7 cellular contexts compared by ENCODE assay signal in genomic region chr11:67630943-67631331, GRCh38. TPM values are rescaled to one million over a fixed set of nuclear protein-coding genes. Genes with fewer than 3 reads are reported as not detected.
DNase-seq lines count a peak whose midpoint lies in the region; ATAC-seq and TF ChIP-seq lines count a peak whose summit lies in the region.
"Had no signal": no experiment of that assay in that cellular context is flagged by ENCODE, and none has a peak within 500 bp of the region (broad histone marks: within the 10 kb centered on the region; RNA-seq: fewer than 3 reads in every experiment).

No MANE protein-coding gene starts in this region.

- peak overlapping the region; percentile 88 for H3K27ac Mint-ChIP-seq in T-helper 2 cell treated with Interferon-gamma antibody and Interleukin-4, amounts not matched to agents 5 μg/mL and 100 μg/mL, for 36 hours

- intact Hi-C loops in testis (cut with DNase I; ENCODE audit: low total_unique reads), result no loop called here

- no peak for TF ChIP-seq CTCF in foreskin fibroblast (IDR thresholded peaks at IDR 0.05; ENCODE audit: low read depth, low read length)
- TF ChIP-seq CTCF in testis (IDR thresholded peaks at IDR 0.05), result no peak

- H3K4me3 ChIP-seq in foreskin fibroblast (ENCODE audit: low read depth in 1 of 2, low read length in 2 of 2) (peak overlapping the region; percentile 52 to 76), testis (peak overlapping the region; percentile 70 to 72)

- H3K4me3 Mint-ChIP-seq in T-helper 2 cell treated with Interferon-gamma antibody and Interleukin-4, amounts not matched to agents 5 μg/mL and 100 μg/mL, for 36 hours, result peak overlapping the region; percentile 94

- no peak for TF ChIP-seq POLR2A in testis (IDR thresholded peaks at IDR 0.05)

- H3K4me1 Mint-ChIP-seq in T-helper 2 cell treated with Interferon-gamma antibody and Interleukin-4, amounts not matched to agents 5 μg/mL and 100 μg/mL, for 36 hours (ENCODE audit: low read depth), result peaks cover 8% of the 10 kb centered on the region

- 37 to 43% methylated on average over 14 to 16 of the region's 16 CpGs for WGBS in testis, 2 donors

- peak overlapping the region; percentile 91 to 94 for H3K27ac ChIP-seq in testis

- H3K9me3 ChIP-seq in testis, result no peaks in the 10 kb centered on the region

- H3K9me3 Mint-ChIP-seq in T-helper 2 cell treated with Interferon-gamma antibody and Interleukin-4, amounts not matched to agents 5 μg/mL and 100 μg/mL, for 36 hours, result no peaks in the 10 kb centered on the region

- no peaks in the 10 kb centered on the region for H3K36me3 Mint-ChIP-seq in T-helper 2 cell treated with Interferon-gamma antibody and Interleukin-4, amounts not matched to agents 5 μg/mL and 100 μg/mL, for 36 hours (ENCODE audit: low read depth)

- no peaks in the 10 kb centered on the region for H3K27me3 ChIP-seq in testis

- DNase-seq in T-helper 2 cell treated with Interferon-gamma antibody and Interleukin-4, amounts not matched to agents 5 μg/mL and 100 μg/mL, for 36 hours (ENCODE audit: low spot score), result no peak
- DNase-seq in T-helper 2 cell (no peak), foreskin fibroblast (no peak), testis (no peak), NCI-H146 (lab: John Stamatoyannopoulos, UW) (no peak)

- no peaks in the 10 kb centered on the region for H3K27me3 Mint-ChIP-seq in T-helper 2 cell treated with Interferon-gamma antibody and Interleukin-4, amounts not matched to agents 5 μg/mL and 100 μg/mL, for 36 hours (ENCODE audit: low read depth)

- no peak for ATAC-seq in HG02938 (IDR thresholded peaks at IDR 0.05; ENCODE audit: unreplicated experiment)

- H3K36me3 ChIP-seq in testis (ENCODE audit: low read depth, missing control alignments), result no peaks in the 10 kb centered on the region

- peaks cover 5% of the 10 kb centered on the region for H3K4me1 ChIP-seq in testis

RNA-seq across cellular contexts. Expression of gene NUDT8, which starts 1.2 kb away (rescaled TPM):
- total RNA-seq in testis, result 1 to 10 TPM; 6.2 to 7.0 TPM
- polyA plus RNA-seq in testis (ENCODE audit: insufficient read depth, low read depth, low replicate concordance), result 4.0 TPM

RNA-seq across cellular contexts. Expression of gene TBX10, which starts 8.6 kb away (rescaled TPM):
- under 1 TPM in 1 of 2 donors, not detected in 1; 0.50 TPM for total RNA-seq in testis
- polyA plus RNA-seq in testis (ENCODE audit: insufficient read depth, low read depth, low replicate concordance), result not detected
- total RNA-seq: RPMI7951 had no signal

RNA-seq across cellular contexts. Expression of gene ACY3, which starts 19.6 kb away (rescaled TPM):
- under 1 TPM in 1 of 2 donors, not detected in 1; 0.50 TPM for total RNA-seq in testis
- polyA plus RNA-seq in testis (ENCODE audit: insufficient read depth, low read depth, low replicate concordance), result 0.66 TPM

RNA-seq across cellular contexts. Expression of gene NDUFV1, which starts 24.2 kb away (rescaled TPM):
- total RNA-seq in testis, result 100 to 1,000 TPM; 312 to 369 TPM
- 187 TPM for polyA plus RNA-seq in testis (ENCODE audit: insufficient read depth, low read depth, low replicate concordance)

RNA-seq across cellular contexts. Expression of gene ALDH3B2, which starts 43.5 kb away (rescaled TPM):
- total RNA-seq in testis, result under 1 TPM in 1 of 2 donors, not detected in 1; 0.19 TPM
- not detected for polyA plus RNA-seq in testis (ENCODE audit: insufficient read depth, low read depth, low replicate concordance)
- total RNA-seq: RPMI7951 had no signal
